ENCODE assay signal across 18 cellular contexts in the genomic region with DNA sequence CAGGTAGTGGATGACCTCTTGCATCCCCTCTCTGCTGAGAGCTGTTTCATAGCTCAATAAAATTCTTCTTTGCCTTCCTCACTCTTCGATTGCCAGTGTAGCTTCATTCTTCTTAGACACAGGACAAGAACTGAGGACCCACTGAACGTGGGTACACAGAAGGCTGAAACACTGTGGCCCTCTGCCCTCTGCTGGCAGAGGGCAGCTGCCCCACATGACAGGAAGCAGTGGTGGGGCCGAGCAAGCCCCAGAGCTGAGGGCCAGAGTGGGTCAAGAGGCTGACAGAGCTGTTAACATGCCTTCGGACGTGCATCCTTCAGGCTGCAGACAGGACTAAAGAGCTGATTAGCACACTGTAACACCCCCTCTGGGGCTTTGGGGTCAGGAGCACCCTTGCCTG. TPM values are rescaled to one million over a fixed set of nuclear protein-coding genes. Genes with fewer than 3 reads are reported as not detected.
DNase-seq lines count a peak whose midpoint lies in the region; ATAC-seq, FAIRE-seq and TF ChIP-seq lines count a peak whose summit lies in the region.
"Had no signal": no experiment of that assay in that cellular context is flagged by ENCODE, and none has a peak within 500 bp of the region (broad histone marks: within the 10 kb centered on the region; RNA-seq: fewer than 3 reads in every experiment).

No MANE protein-coding gene starts in this region.

- no peak overlapping the region for H3K4me2 ChIP-seq in A549
- no peak overlapping the region for H3K4me2 ChIP-seq in OCI-LY7 (ENCODE audit: low read length)

- no peak for TF ChIP-seq EP300 in A549 (IDR thresholded peaks at IDR 0.05)

- H4K20me1 ChIP-seq in OCI-LY7 (ENCODE audit: insufficient read depth, low read length) = no peaks in the 10 kb centered on the region

- H3K4me3 ChIP-seq in A549 = no peak overlapping the region
- H3K4me3 ChIP-seq in OCI-LY7 (ENCODE audit: low read depth, low read length, poor library complexity, severe bottlenecking) = no peak overlapping the region
- H3K4me3 ChIP-seq: gastrocnemius medialis, MG63 had no signal

- H3K9me2 ChIP-seq in OCI-LY7 (ENCODE audit: insufficient read depth, low read length) = no peaks in the 10 kb centered on the region

- no peak overlapping the region for H3K27ac ChIP-seq in A549
- no peak overlapping the region for H3K27ac ChIP-seq in OCI-LY7 (ENCODE audit: low read depth, low read length, poor library complexity, severe bottlenecking)
- H3K27ac ChIP-seq: gastrocnemius medialis had no signal

- no peaks in the 10 kb centered on the region for H3K36me3 ChIP-seq in OCI-LY7 (ENCODE audit: insufficient read depth, low read length)
- H3K36me3 ChIP-seq: gastrocnemius medialis, MG63 had no signal

- ATAC-seq in A549 = peak; percentile 56 to 59; a peak in 4 of 6 replicates
- ATAC-seq: gastrocnemius medialis had no signal

- no peak for TF ChIP-seq POLR2A in A549 (IDR thresholded peaks at IDR 0.05; ENCODE audit: low read length)

- no TSS peak for BruUV-seq in OCI-LY7 (replicated peaks; lab: Mats Ljungman, UMichigan)

- peak in 1 of 2 experiments; percentile 36; a peak in 3 of 5 replicates for TF ChIP-seq RAD21 in A549 (conservative IDR thresholded peaks at IDR 0.05 in 1 of 2, IDR thresholded peaks at IDR 0.05 in 1 of 2)

- no peaks in the 10 kb centered on the region for H3K4me1 ChIP-seq in A549
- no peaks in the 10 kb centered on the region for H3K4me1 ChIP-seq in OCI-LY7 (ENCODE audit: insufficient read depth, low read length, poor library complexity, severe bottlenecking)
- H3K4me1 ChIP-seq: gastrocnemius medialis had no signal

- intact Hi-C loops in OCI-LY7 (cut with micrococcal nuclease; ENCODE audit: unreplicated experiment) = no loop called here

- CTCF ChIA-PET in A549 (lab: Yijun Ruan, JAX) (interaction anchor here (0.6 kb wide), 2 partner anchors 39 to 63 kb away, joined by 3 to 4 read pairs; no protein-coding TSS in a partner anchor), OCI-LY7 (lab: Charles Lee; ENCODE audit: unreplicated experiment) (no interaction called here)

- FAIRE-seq in A549 (lab: Jason Lieb, UNC) = no peak
- FAIRE-seq: RCC 7860 had no signal

- H3K9me3 ChIP-seq in A549 (no peaks in the 10 kb centered on the region), OCI-LY7 (ENCODE audit: low read length) (0 out of 2 replicates have a peak, but pooled peaks cover 6% of the 10 kb centered on the region)
- H3K9me3 ChIP-seq: gastrocnemius medialis, MG63 had no signal

- H2AFZ ChIP-seq in OCI-LY7 (ENCODE audit: low read length) = no peak overlapping the region

- DNase-seq in A549 (ENCODE audit: low read depth in 1 of 2, low spot score in 1 of 2) = peak in 1 of 2 experiments; percentile 18
- DNase-seq in OCI-LY7 (ENCODE audit: low spot score) = peak; percentile 7
- peak; percentile 55 for DNase-seq in islet precursor cell
- no peak for DNase-seq in effector CD4-positive, alpha-beta T cell
- DNase-seq in NCI-H748 (lab: John Stamatoyannopoulos, UW; ENCODE audit: unreplicated experiment) = no peak
- no peak for DNase-seq in GDM1 (lab: John Stamatoyannopoulos, UW)
- DNase-seq in NOMO-1 (lab: John Stamatoyannopoulos, UW; ENCODE audit: unreplicated experiment in 2 of 2) = no peak
- DNase-seq: activated effector memory CD4-positive, alpha-beta T cell treated with anti-CD3 and anti-CD28 coated beads, Interleukin-2, amount 50 U/mL, for 16 hours; amniotic stem cell; cerebellar nuclear complex; gastrocnemius medialis; MG63; NCI-H69; nephron progenitor cell; SW 1271 had no signal

- no peak for TF ChIP-seq CTCF in A549 (IDR thresholded peaks at IDR 0.05)
- TF ChIP-seq CTCF in GM12872 (IDR thresholded peaks at IDR 0.05; ENCODE audit: insufficient read depth, low read depth, low read length) = peak; percentile 35; the same call in 2 of the 3 replicates
- TF ChIP-seq CTCF in OCI-LY7 (conservative IDR thresholded peaks at IDR 0.05; ENCODE audit: low read length) = peak; percentile 31; the same call in 1 of the 2 replicates

- H3K79me2 ChIP-seq in OCI-LY7 (ENCODE audit: insufficient read depth, low read depth, low read length) = no peaks in the 10 kb centered on the region

- WGBS in A549 (ENCODE audit: missing lambda C conversion rate) = 57% methylated on average over 5 of the region's 5 CpGs

- POLR2A ChIA-PET in A549 (lab: Yijun Ruan, JAX) = no interaction called here
- POLR2A ChIA-PET in OCI-LY7 (lab: Charles Lee) = no interaction called here

TF ChIP-seq in A549, 52 proteins besides CTCF, POLR2A, EP300 and RAD21:
- TF ChIP-seq HOXB13 (CRISPR knock-in tag; IDR thresholded peaks at IDR 0.05; ENCODE audit: low read depth) (no peak), BHLHE40 (IDR thresholded peaks at IDR 0.05; ENCODE audit: low read depth, low read length) (no peak), POLR2AphosphoS2 (conservative IDR thresholded peaks at IDR 0.05; ENCODE audit: low read length) (no peak), SREBF2 (IDR thresholded peaks at IDR 0.05) (no peak), EHMT2 (IDR thresholded peaks at IDR 0.05; ENCODE audit: low read depth) (no peak), KDM1A (IDR thresholded peaks at IDR 0.05; ENCODE audit: low read depth) (no peak), ZNF302 (CRISPR knock-in tag; IDR thresholded peaks at IDR 0.05) (no peak), ESRRA (IDR thresholded peaks at IDR 0.05; ENCODE audit: borderline replicate concordance, low read length) (no peak), HEYL (CRISPR knock-in tag; IDR thresholded peaks at IDR 0.05) (no peak), RNF2 (IDR thresholded peaks at IDR 0.05; ENCODE audit: borderline replicate concordance, low read depth) (no peak), FOSB (CRISPR knock-in tag; IDR thresholded peaks at IDR 0.05) (no peak), MAFK (IDR thresholded peaks at IDR 0.05; ENCODE audit: partially characterized antibody) (no peak), TFCP2L1 (CRISPR knock-in tag; IDR thresholded peaks at IDR 0.05) (no peak), ELK1 (IDR thresholded peaks at IDR 0.05; ENCODE audit: low read depth, low read length) (no peak), ZC3H11A (IDR thresholded peaks at IDR 0.05) (no peak), RFX5 (IDR thresholded peaks at IDR 0.05) (no peak), HOXB5 (CRISPR knock-in tag; IDR thresholded peaks at IDR 0.05) (no peak)
- TF ChIP-seq, protein P1, sequence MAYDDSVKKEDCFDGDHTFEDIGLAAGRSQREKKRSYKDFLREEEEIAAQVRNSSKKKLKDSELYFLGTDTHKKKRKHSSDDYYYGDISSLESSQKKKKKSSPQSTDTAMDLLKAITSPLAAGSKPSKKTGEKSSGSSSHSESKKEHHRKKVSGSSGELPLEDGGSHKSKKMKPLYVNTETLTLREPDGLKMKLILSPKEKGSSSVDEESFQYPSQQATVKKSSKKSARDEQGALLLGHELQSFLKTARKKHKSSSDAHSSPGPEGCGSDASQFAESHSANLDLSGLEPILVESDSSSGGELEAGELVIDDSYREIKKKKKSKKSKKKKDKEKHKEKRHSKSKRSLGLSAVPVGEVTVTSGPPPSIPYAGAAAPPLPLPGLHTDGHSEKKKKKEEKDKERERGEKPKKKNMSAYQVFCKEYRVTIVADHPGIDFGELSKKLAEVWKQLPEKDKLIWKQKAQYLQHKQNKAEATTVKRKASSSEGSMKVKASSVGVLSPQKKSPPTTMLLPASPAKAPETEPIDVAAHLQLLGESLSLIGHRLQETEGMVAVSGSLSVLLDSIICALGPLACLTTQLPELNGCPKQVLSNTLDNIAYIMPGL (CRISPR knock-in tag; IDR thresholded peaks at IDR 0.05; ENCODE audit: borderline replicate concordance) = no peak
- TF ChIP-seq, protein P2, sequence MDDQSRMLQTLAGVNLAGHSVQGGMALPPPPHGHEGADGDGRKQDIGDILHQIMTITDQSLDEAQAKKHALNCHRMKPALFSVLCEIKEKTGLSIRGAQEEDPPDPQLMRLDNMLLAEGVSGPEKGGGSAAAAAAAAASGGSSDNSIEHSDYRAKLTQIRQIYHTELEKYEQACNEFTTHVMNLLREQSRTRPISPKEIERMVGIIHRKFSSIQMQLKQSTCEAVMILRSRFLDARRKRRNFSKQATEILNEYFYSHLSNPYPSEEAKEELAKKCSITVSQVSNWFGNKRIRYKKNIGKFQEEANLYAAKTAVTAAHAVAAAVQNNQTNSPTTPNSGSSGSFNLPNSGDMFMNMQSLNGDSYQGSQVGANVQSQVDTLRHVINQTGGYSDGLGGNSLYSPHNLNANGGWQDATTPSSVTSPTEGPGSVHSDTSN (IDR thresholded peaks at IDR 0.05) = no peak
- TF ChIP-seq, protein P3, sequence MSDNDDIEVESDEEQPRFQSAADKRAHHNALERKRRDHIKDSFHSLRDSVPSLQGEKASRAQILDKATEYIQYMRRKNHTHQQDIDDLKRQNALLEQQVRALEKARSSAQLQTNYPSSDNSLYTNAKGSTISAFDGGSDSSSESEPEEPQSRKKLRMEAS (IDR thresholded peaks at IDR 0.05) = no peak

RNA-seq across cellular contexts. Expression of gene SMC1B, which starts 15.6 kb away (rescaled TPM):
- polyA plus RNA-seq in A549 (2011; rRNA removed) (not detected in 2 replicates), A549 (2017; fragmentation: RNase III; extraction: RNeasy Plus Mini Kit Qiagen cat#74134 plus additional on column Dnase treatment) (0.03 TPM in 1 of 3 replicates, not detected in the others)
- polyA plus RNA-seq in A549 (2012; cell fraction: cytosol; rRNA removed) = not detected in 2 replicates
- polyA plus RNA-seq in A549 (2012; cell fraction: nucleus; rRNA removed) = not detected in 2 replicates
- not detected in 2 replicates for polyA minus RNA-seq in A549 (2011; rRNA and poly(A)+ RNA removed)
- not detected in 2 replicates for total RNA-seq in OCI-LY7 (2014; rRNA removed; shearing (Covaris generic))
- total RNA-seq in OCI-LY7 (2022) = 0.08 TPM in 1 of 2 replicates, not detected in the other
- total RNA-seq: gastrocnemius medialis, renal cortical epithelial cell had no signal

RNA-seq across cellular contexts. Expression of gene RIBC2, which starts 15.7 kb away (rescaled TPM):
- polyA plus RNA-seq in A549 (2011; rRNA removed) = 2.4 and 3.0 TPM in 2 replicates
- 2.0 TPM in 2 replicates for polyA plus RNA-seq in A549 (2012; cell fraction: cytosol; rRNA removed)
- 2.6 and 3.1 TPM in 2 replicates for polyA plus RNA-seq in A549 (2012; cell fraction: nucleus; rRNA removed)
- polyA plus RNA-seq in A549 (2017; fragmentation: RNase III; extraction: RNeasy Plus Mini Kit Qiagen cat#74134 plus additional on column Dnase treatment) = 2.4 to 3.8 TPM (median 3.6 TPM) in 3 replicates
- 0.97 and 1.2 TPM in 2 replicates for polyA minus RNA-seq in A549 (2011; rRNA and poly(A)+ RNA removed)
- not detected in 2 replicates for total RNA-seq in OCI-LY7 (2014; rRNA removed; shearing (Covaris generic))
- total RNA-seq in OCI-LY7 (2022) = 0.78 and 1.8 TPM in 2 replicates
- total RNA-seq: gastrocnemius medialis had no signal

Comparison
In these comparisons a context has a peak if more than half of its experiments do, and no peak if none do; other contexts are left out.
1. DNase-seq: peak in OCI-LY7 (single experiment) and islet precursor cell (single experiment); none in effector CD4-positive, alpha-beta T cell (single experiment), NCI-H748 (single experiment), GDM1 (single experiment) and NOMO-1 (0 of 2).